ENCODE assay signal across 8 cellular contexts in genomic region chr1:50424045-50424939, GRCh38. TPM values are rescaled to one million over a fixed set of nuclear protein-coding genes. Genes with fewer than 3 reads are reported as not detected.
A peak's percentile ranks its signal among the peaks of the same experiment; 100 is the strongest.
DNase-seq lines count a peak whose midpoint lies in the region; ATAC-seq, FAIRE-seq and TF ChIP-seq lines count a peak whose summit lies in the region.

No MANE protein-coding gene starts in this region.

- POLR2A ChIA-PET in activated CD8-positive, alpha-beta T cell treated with anti-CD3 and anti-CD28 coated beads, Interleukin-2, amount 10 ng/mL, durations not matched to agents 7 days and 5 days (lab: Charles Lee), result no interaction called here

- H3K4me1 ChIP-seq in mucosa of rectum (ENCODE audit: control insufficient read depth in 2 of 2, insufficient read depth in 2 of 2, low read length in 2 of 2), result peaks cover 10 to 19% of the 10 kb centered on the region in 2 donors

- peak overlapping the region; percentile 26 for H3K27ac Mint-ChIP-seq in activated CD8-positive, alpha-beta T cell treated with anti-CD3 and anti-CD28 coated beads, Interleukin-2, amount 10 ng/mL, durations not matched to agents 7 days and 5 days

- H3K4me1 Mint-ChIP-seq in activated CD8-positive, alpha-beta T cell treated with anti-CD3 and anti-CD28 coated beads, Interleukin-2, amount 10 ng/mL, durations not matched to agents 7 days and 5 days (ENCODE audit: low read depth), result peaks cover 62% of the 10 kb centered on the region

- no peak for TF ChIP-seq CTCF in AG10803 (conservative IDR thresholded peaks at IDR 0.05; ENCODE audit: low read length)

- FAIRE-seq in GM19239 (lab: Jason Lieb, UNC), result peak; percentile 84

- no peaks in the 10 kb centered on the region for H3K36me3 ChIP-seq in mucosa of rectum (ENCODE audit: control insufficient read depth in 2 of 2, insufficient read depth in 2 of 2, low read length in 2 of 2)

- H3K4me3 ChIP-seq in AG10803 (ENCODE audit: low read length) (peak overlapping the region; percentile 47), mucosa of rectum (ENCODE audit: low read length in 2 of 2) (peak overlapping the region; percentile 61 to 63)

- no peak overlapping the region for H3K9ac ChIP-seq in mucosa of rectum (ENCODE audit: low read depth in 1 of 2, low read length in 2 of 2)

- H3K36me3 Mint-ChIP-seq in activated CD8-positive, alpha-beta T cell treated with anti-CD3 and anti-CD28 coated beads, Interleukin-2, amount 10 ng/mL, durations not matched to agents 7 days and 5 days (ENCODE audit: low read depth), result peaks cover 28% of the 10 kb centered on the region

- no peak for DNase-seq in AG10803 (ENCODE audit: low read depth)
- DNase-seq in GM19239 (ENCODE audit: insufficient read length, low spot score), result no peak
- DNase-seq in activated CD8-positive, alpha-beta T cell treated with anti-CD3 and anti-CD28 coated beads, Interleukin-2, amount 10 ng/mL, durations not matched to agents 7 days and 5 days, result peak; percentile 54
- DNase-seq in NK-92 treated with Interleukin-12 subunit alpha and Interleukin-12 subunit beta, amount 100 ng/mL, for 24 hours (lab: John Stamatoyannopoulos, UW), result no peak
- DNase-seq in KG1 (lab: John Stamatoyannopoulos, UW), result no peak

- H3K27me3 ChIP-seq in mucosa of rectum (ENCODE audit: control insufficient read depth in 2 of 2, insufficient read depth in 2 of 2, low read length in 2 of 2), result peaks cover 81 to 90% of the 10 kb centered on the region in 2 donors

- no peaks in the 10 kb centered on the region for H3K9me3 ChIP-seq in mucosa of rectum (ENCODE audit: control insufficient read depth in 2 of 2, low read length in 2 of 2)

- no peak for ATAC-seq in activated CD8-positive, alpha-beta T cell treated with anti-CD3 and anti-CD28 coated beads, Interleukin-2, amount 10 ng/mL, durations not matched to agents 7 days and 5 days
- ATAC-seq in GM21423 (IDR thresholded peaks at IDR 0.05; ENCODE audit: unreplicated experiment) (no peak), HG03039 (IDR thresholded peaks at IDR 0.05; ENCODE audit: unreplicated experiment) (no peak)

- H3K27me3 Mint-ChIP-seq in activated CD8-positive, alpha-beta T cell treated with anti-CD3 and anti-CD28 coated beads, Interleukin-2, amount 10 ng/mL, durations not matched to agents 7 days and 5 days (ENCODE audit: low read depth), result peaks cover 86% of the 10 kb centered on the region

- no peak overlapping the region for H3K27ac ChIP-seq in mucosa of rectum (ENCODE audit: low read depth in 2 of 2, low read length in 2 of 2)

- H3K4me3 Mint-ChIP-seq in activated CD8-positive, alpha-beta T cell treated with anti-CD3 and anti-CD28 coated beads, Interleukin-2, amount 10 ng/mL, durations not matched to agents 7 days and 5 days, result peak overlapping the region; percentile 79

- H3K9me3 Mint-ChIP-seq in activated CD8-positive, alpha-beta T cell treated with anti-CD3 and anti-CD28 coated beads, Interleukin-2, amount 10 ng/mL, durations not matched to agents 7 days and 5 days (ENCODE audit: insufficient read depth), result no peaks in the 10 kb centered on the region

- CTCF ChIA-PET in activated CD8-positive, alpha-beta T cell treated with anti-CD3 and anti-CD28 coated beads, Interleukin-2, amount 10 ng/mL, durations not matched to agents 7 days and 5 days (lab: Charles Lee), result interaction anchor here (1.3 to 1.6 kb wide), 2 partner anchors 10 to 180 kb away, joined by 3 to 6 read pairs; no protein-coding TSS in a partner anchor

RNA-seq across cellular contexts. Expression of gene DMRTA2, which starts 1.0 kb away (rescaled TPM):
- total RNA-seq in activated CD8-positive, alpha-beta T cell treated with anti-CD3 and anti-CD28 coated beads, Interleukin-2, amount 10 ng/mL, durations not matched to agents 7 days and 5 days, result not detected
